ENCODE assay signal across 10 cellular contexts in genomic region chr13:43087960-43088580, GRCh38.
DNase-seq lines count a peak whose midpoint lies in the region; ATAC-seq, FAIRE-seq and TF ChIP-seq lines count a peak whose summit lies in the region.
"Had no signal": no experiment of that assay in that cellular context is flagged by ENCODE, and none has a peak within 500 bp of the region (broad histone marks: within the 10 kb centered on the region; RNA-seq: fewer than 3 reads in every experiment).

No MANE protein-coding gene starts in this region.

- H3K27ac Mint-ChIP-seq in activated naive CD4-positive, alpha-beta T cell treated with anti-CD3 and anti-CD28 coated beads for 36 hours = no peak overlapping the region
- peak overlapping the region; percentile 43 for H3K27ac Mint-ChIP-seq in activated T-helper 17 cell treated with anti-CD3 and anti-CD28 coated beads, Interleukin-2, amount 50 U/mL, for 72 hours

- H3K4me3 Mint-ChIP-seq in activated naive CD4-positive, alpha-beta T cell treated with anti-CD3 and anti-CD28 coated beads for 36 hours = peak overlapping the region; percentile 36
- H3K4me3 Mint-ChIP-seq in activated T-helper 17 cell treated with anti-CD3 and anti-CD28 coated beads, Interleukin-2, amount 50 U/mL, for 72 hours = peak overlapping the region; percentile 57

- H3K9me3 ChIP-seq in kidney (ENCODE audit: control insufficient read depth in 1 of 2, low read length in 2 of 2) (no peaks in the 10 kb centered on the region), tibial artery (peaks cover 0 to 6% (median 0%) of the 10 kb centered on the region in 3 donors)

- no peaks in the 10 kb centered on the region for H3K27me3 ChIP-seq in tibial artery

- H3K36me3 ChIP-seq in kidney (ENCODE audit: control insufficient read depth in 1 of 2, insufficient read depth in 2 of 2, low read length in 2 of 2) (no peaks in the 10 kb centered on the region), tibial artery (peaks cover 0 to 10% (median 0%) of the 10 kb centered on the region in 3 donors)

- H3K36me3 Mint-ChIP-seq in activated naive CD4-positive, alpha-beta T cell treated with anti-CD3 and anti-CD28 coated beads for 36 hours (ENCODE audit: low read depth) = peaks cover 17% of the 10 kb centered on the region
- peaks cover 52% of the 10 kb centered on the region for H3K36me3 Mint-ChIP-seq in activated T-helper 17 cell treated with anti-CD3 and anti-CD28 coated beads, Interleukin-2, amount 50 U/mL, for 72 hours (ENCODE audit: low read depth)

- H3K4me3 ChIP-seq in kidney (ENCODE audit: low read length in 2 of 2) = peak overlapping the region; percentile 45 to 67
- peak overlapping the region; percentile 29 to 34 for H3K4me3 ChIP-seq in tibial artery

- H3K9ac ChIP-seq in kidney (ENCODE audit: low read length in 2 of 2) = no peak overlapping the region

- peaks cover 3% of the 10 kb centered on the region for H3K9me3 Mint-ChIP-seq in activated naive CD4-positive, alpha-beta T cell treated with anti-CD3 and anti-CD28 coated beads for 36 hours
- no peaks in the 10 kb centered on the region for H3K9me3 Mint-ChIP-seq in activated T-helper 17 cell treated with anti-CD3 and anti-CD28 coated beads, Interleukin-2, amount 50 U/mL, for 72 hours

- H3K27ac ChIP-seq in kidney (ENCODE audit: low read depth in 2 of 2, low read length in 2 of 2) = peak overlapping the region in 1 of 2 donors; percentile 34
- no peak overlapping the region for H3K27ac ChIP-seq in tibial artery
- H3K27ac ChIP-seq: C4-2B had no signal

- no peak for ATAC-seq in activated T-helper 17 cell treated with anti-CD3 and anti-CD28 coated beads, Interleukin-2, amount 50 U/mL, for 72 hours (replicated peaks)

- peaks cover 9% of the 10 kb centered on the region for H3K4me1 Mint-ChIP-seq in activated naive CD4-positive, alpha-beta T cell treated with anti-CD3 and anti-CD28 coated beads for 36 hours (ENCODE audit: low read depth)
- H3K4me1 Mint-ChIP-seq in activated T-helper 17 cell treated with anti-CD3 and anti-CD28 coated beads, Interleukin-2, amount 50 U/mL, for 72 hours = no peaks in the 10 kb centered on the region

- DNase-seq in activated naive CD4-positive, alpha-beta T cell treated with anti-CD3 and anti-CD28 coated beads for 36 hours = no peak
- DNase-seq in activated naive CD4-positive, alpha-beta T cell treated with anti-CD3 and anti-CD28 coated beads, Interleukin-2, amount 50 U/mL, for 16 hours = no peak
- no peak for DNase-seq in kidney
- no peak for DNase-seq in tibial artery
- DNase-seq in NCI-H2196 treated with DMSO at 0.1 percent for 48 hours (lab: John Stamatoyannopoulos, UW; ENCODE audit: unreplicated experiment) = no peak
- no peak for DNase-seq in stimulated activated naive CD4-positive, alpha-beta T cell (lab: John Stamatoyannopoulos, UW)
- no peak for DNase-seq in HT-29 (ENCODE audit: low spot score)
- DNase-seq: NCI-H2171 treated with DMSO at 0.1 percent for 48 hours had no signal

- no peaks in the 10 kb centered on the region for H3K27me3 Mint-ChIP-seq in activated naive CD4-positive, alpha-beta T cell treated with anti-CD3 and anti-CD28 coated beads for 36 hours (ENCODE audit: low read depth)
- H3K27me3 Mint-ChIP-seq in activated T-helper 17 cell treated with anti-CD3 and anti-CD28 coated beads, Interleukin-2, amount 50 U/mL, for 72 hours = no peaks in the 10 kb centered on the region

- H3K4me1 ChIP-seq in kidney (ENCODE audit: control insufficient read depth in 1 of 2, insufficient read depth in 1 of 2, low read depth in 1 of 2, low read length in 2 of 2) (no peaks in the 10 kb centered on the region), tibial artery (no peaks in the 10 kb centered on the region)

- CTCF ChIA-PET in activated naive CD4-positive, alpha-beta T cell treated with anti-CD3 and anti-CD28 coated beads for 36 hours (lab: Charles Lee) = interaction anchor here (0.8 kb wide), 2 partner anchors 23 to 716 kb away, joined by 3 to 4 read pairs; no protein-coding TSS in a partner anchor

- no peak for FAIRE-seq in kidney (lab: Jason Lieb, UNC)

- intact Hi-C loops in activated naive CD4-positive, alpha-beta T cell treated with anti-CD3 and anti-CD28 coated beads for 36 hours (cut with micrococcal nuclease) = no loop called here
- intact Hi-C loops in kidney (cut with DNase I) = loop anchor here (10.0 kb wide), 1 partner anchor 787 kb away; the partner anchor contains the start of genes CCDC122 and LACC1
- intact Hi-C loops in tibial artery (cut with DNase I; ENCODE audit: low total_unique reads) = loop anchor here (10.0 kb wide), 1 partner anchor 717 kb away; no protein-coding TSS in a partner anchor

- TF ChIP-seq CTCF in kidney (IDR thresholded peaks at IDR 0.05; ENCODE audit: borderline replicate concordance, extremely low read depth, insufficient read depth) (no peak), tibial artery (IDR thresholded peaks at IDR 0.05) (no peak)
